14 cellular contexts compared by ENCODE assay signal in the genomic region with DNA sequence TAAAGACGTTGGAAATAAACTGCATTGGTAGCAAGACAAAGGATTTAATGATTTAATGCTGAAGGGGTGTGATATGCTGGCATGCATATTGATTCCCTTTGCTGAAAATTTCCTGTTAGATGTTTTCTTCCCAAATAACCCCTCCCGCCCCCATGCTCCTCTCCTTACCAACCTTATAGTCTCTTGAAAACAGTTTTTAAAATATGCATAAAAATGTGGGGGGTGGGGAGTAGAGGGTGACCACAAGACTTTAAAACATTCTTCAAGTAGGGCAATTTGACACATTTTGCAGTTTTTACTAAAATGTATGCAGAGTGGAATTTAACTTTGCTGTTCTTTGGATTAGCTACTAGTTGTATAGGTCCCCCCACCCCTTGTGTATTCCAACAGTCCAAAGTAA. TPM values are rescaled to one million over a fixed set of nuclear protein-coding genes. Genes with fewer than 3 reads are reported as not detected.
DNase-seq lines count a peak whose midpoint lies in the region; ATAC-seq and TF ChIP-seq lines count a peak whose summit lies in the region.
"Had no signal": no experiment of that assay in that cellular context is flagged by ENCODE, and none has a peak within 500 bp of the region (broad histone marks: within the 10 kb centered on the region; RNA-seq: fewer than 3 reads in every experiment).

No MANE protein-coding gene starts in this region.

- H3K4me1 ChIP-seq in heart left ventricle (peaks cover 0 to 34% (median 20%) of the 10 kb centered on the region in 12 donors), urinary bladder (ENCODE audit: insufficient read depth) (no peaks in the 10 kb centered on the region)

- no peaks in the 10 kb centered on the region for H3K27me3 Mint-ChIP-seq in osteocyte (ENCODE audit: unreplicated experiment)
- H3K27me3 Mint-ChIP-seq in natural killer cell (ENCODE audit: low read depth in 2 of 2) = peaks cover 68 to 76% of the 10 kb centered on the region in 2 donors

- no peaks in the 10 kb centered on the region for H3K9me3 Mint-ChIP-seq in osteocyte (ENCODE audit: unreplicated experiment)
- H3K9me3 Mint-ChIP-seq in natural killer cell = no peaks in the 10 kb centered on the region

- H3K27me3 ChIP-seq in heart left ventricle = peaks cover 0 to 9% (median 0%) of the 10 kb centered on the region in 9 donors

- H3K27ac ChIP-seq in heart left ventricle (peak overlapping the region; percentile 86 to 98 (median 93)), urinary bladder (ENCODE audit: low read depth) (peak overlapping the region; percentile 40)

- ATAC-seq in heart left ventricle (no peak), HG03139 (IDR thresholded peaks at IDR 0.05; ENCODE audit: unreplicated experiment) (no peak), natural killer cell (no peak)
- ATAC-seq: activated CD8-positive, alpha-beta T cell treated with anti-CD3 and anti-CD28 coated beads, Interleukin-2, amount 10 ng/mL, durations not matched to agents 7 days and 5 days; naive thymus-derived CD4-positive, alpha-beta T cell had no signal

- H3K4me3 ChIP-seq in heart left ventricle (peak overlapping the region; percentile 55 to 78 (median 62)), fibroblast of pulmonary artery (replicated peaks; ENCODE audit: low read depth, low read length) (peak overlapping the region; percentile 70), urinary bladder (ENCODE audit: low read depth, low read length) (peak overlapping the region; percentile 51)

- no peaks in the 10 kb centered on the region for H3K36me3 ChIP-seq in heart left ventricle
- no peaks in the 10 kb centered on the region for H3K36me3 ChIP-seq in urinary bladder (ENCODE audit: insufficient read depth)

- H3K36me3 Mint-ChIP-seq in osteocyte (ENCODE audit: unreplicated experiment) (no peaks in the 10 kb centered on the region), natural killer cell (no peaks in the 10 kb centered on the region)
- H3K36me3 Mint-ChIP-seq: naive thymus-derived CD4-positive, alpha-beta T cell had no signal

- H3K9me3 ChIP-seq in heart left ventricle = no peaks in the 10 kb centered on the region

- WGBS in heart left ventricle, 4 donors = 0 to 8% (median 5%) methylated on average over 2 of the region's 2 CpGs
- 7% methylated on average over 2 of the region's 2 CpGs for WGBS in urinary bladder

- intact Hi-C loops in heart left ventricle (cut with DNase I) = loop anchor here (1.0 to 10.0 kb wide), 17 partner anchors 20 to 464 kb away; no protein-coding TSS in a partner anchor
- intact Hi-C loops in cardiac septum (cut with DNase I) = loop anchor here (2.0 to 10.0 kb wide), 5 partner anchors 26 to 654 kb away; no protein-coding TSS in a partner anchor
- intact Hi-C loops in natural killer cell (cut with micrococcal nuclease) = no loop called here

- H3K4me1 Mint-ChIP-seq in osteocyte (ENCODE audit: unreplicated experiment) (peaks cover 96% of the 10 kb centered on the region), natural killer cell (peaks cover 21 to 22% of the 10 kb centered on the region in 2 donors)

- TF ChIP-seq CTCF in heart left ventricle (IDR thresholded peaks at IDR 0.05) (no peak), fibroblast of pulmonary artery (IDR thresholded peaks at IDR 0.05; ENCODE audit: low read length, missing control alignments) (no peak), osteocyte (IDR thresholded peaks at IDR 0.05) (no peak), natural killer cell (IDR thresholded peaks at IDR 0.05) (no peak)

- H3K27ac Mint-ChIP-seq in osteocyte (ENCODE audit: unreplicated experiment) = peak overlapping the region; percentile 91
- no peak overlapping the region for H3K27ac Mint-ChIP-seq in natural killer cell
- H3K27ac Mint-ChIP-seq: activated CD8-positive, alpha-beta T cell treated with anti-CD3 and anti-CD28 coated beads, Interleukin-2, amount 10 ng/mL, durations not matched to agents 7 days and 5 days; naive thymus-derived CD4-positive, alpha-beta T cell had no signal

- H3K4me3 Mint-ChIP-seq in osteocyte (ENCODE audit: unreplicated experiment) (peak overlapping the region; percentile 87), natural killer cell (no peak overlapping the region)
- H3K4me3 Mint-ChIP-seq: activated CD8-positive, alpha-beta T cell treated with anti-CD3 and anti-CD28 coated beads, Interleukin-2, amount 10 ng/mL, durations not matched to agents 7 days and 5 days had no signal

- DNase-seq in heart left ventricle (no peak), cardiac septum (ENCODE audit: low spot score) (no peak), fibroblast of pulmonary artery (ENCODE audit: low read depth) (no peak), osteocyte (ENCODE audit: extremely low spot score, unreplicated experiment) (no peak), HT-29 (ENCODE audit: low spot score) (no peak), natural killer cell (no peak)
- DNase-seq: activated CD8-positive, alpha-beta T cell treated with anti-CD3 and anti-CD28 coated beads, Interleukin-2, amount 10 ng/mL, durations not matched to agents 7 days and 5 days; amniotic stem cell; naive thymus-derived CD4-positive, alpha-beta T cell; NCI-H1092; NCI-H774; SW 1271 had no signal

- no peak for TF ChIP-seq POLR2A in heart left ventricle (IDR thresholded peaks at IDR 0.05)

RNA-seq across cellular contexts. Expression of gene RARB, which starts 0.9 kb away (rescaled TPM):
- total RNA-seq in heart left ventricle = 10 to 100 TPM; 11.3 to 21.0 (median 17.3) TPM
- 1 to 10 TPM; 4.3 to 6.9 TPM for polyA plus RNA-seq in heart left ventricle
- total RNA-seq in cardiac septum = 20.3 TPM
- 4.8 and 5.0 TPM in 2 replicates for total RNA-seq in osteocyte
- total RNA-seq in urinary bladder = 70.7 TPM
- 12.3 TPM for polyA plus RNA-seq in urinary bladder
- not detected in 2 replicates for total RNA-seq in HT-29 (2014; rRNA removed; shearing (Covaris generic))
- total RNA-seq in natural killer cell = not detected
- total RNA-seq: activated CD8-positive, alpha-beta T cell treated with anti-CD3 and anti-CD28 coated beads, Interleukin-2, amount 10 ng/mL, durations not matched to agents 7 days and 5 days; naive thymus-derived CD4-positive, alpha-beta T cell had no signal
